In genomic region chrX:13690836-13691235, GRCh38 we compare ENCODE assay signal across 9 cellular contexts. TPM values are rescaled to one million over a fixed set of nuclear protein-coding genes. Genes with fewer than 3 reads are reported as not detected.
DNase-seq lines count a peak whose midpoint lies in the region; ATAC-seq and TF ChIP-seq lines count a peak whose summit lies in the region.
"Had no signal": no experiment of that assay in that cellular context is flagged by ENCODE, and none has a peak within 500 bp of the region (broad histone marks: within the 10 kb centered on the region; RNA-seq: fewer than 3 reads in every experiment).

No MANE protein-coding gene starts in this region.

- H3K4me3 ChIP-seq in heart left ventricle (peak overlapping the region in 9 of 12 donors; percentile 68 to 87 (median 75)), upper lobe of left lung (peak overlapping the region in 3 of 4 donors; percentile 65 to 71 (median 67))

- TF ChIP-seq EP300 in upper lobe of left lung (IDR thresholded peaks at IDR 0.05): no peak

- WGBS in heart left ventricle, 4 donors: 54 to 66% (median 62%) methylated on average over 3 of the region's 3 CpGs
- WGBS in upper lobe of left lung, 2 donors: 69 to 85% methylated on average over 3 of the region's 3 CpGs

- peaks cover 10% of the 10 kb centered on the region for H3K36me3 Mint-ChIP-seq in activated B cell treated with CpG ODN at 0.5 μM for 24 hours (ENCODE audit: low read depth)

- no peak for TF ChIP-seq POLR2A in heart left ventricle (IDR thresholded peaks at IDR 0.05)
- TF ChIP-seq POLR2A in upper lobe of left lung (IDR thresholded peaks at IDR 0.05): no peak

- H3K9me3 Mint-ChIP-seq in activated B cell treated with CpG ODN at 0.5 μM for 24 hours: no peaks in the 10 kb centered on the region

- peaks cover 0 to 58% (median 0%) of the 10 kb centered on the region in 9 donors for H3K27me3 ChIP-seq in heart left ventricle
- no peaks in the 10 kb centered on the region for H3K27me3 ChIP-seq in foreskin keratinocyte
- no peaks in the 10 kb centered on the region for H3K27me3 ChIP-seq in upper lobe of left lung

- peak overlapping the region; percentile 91 for H3K4me3 Mint-ChIP-seq in activated B cell treated with CpG ODN at 0.5 μM for 24 hours

- intact Hi-C loops in heart left ventricle (cut with DNase I) (no loop called here), Right ventricle myocardium superior (cut with DNase I) (no loop called here), activated B cell treated with CpG ODN at 0.5 μM for 24 hours (cut with micrococcal nuclease) (no loop called here)

- H3K4me1 Mint-ChIP-seq in activated B cell treated with CpG ODN at 0.5 μM for 24 hours: peaks cover 69% of the 10 kb centered on the region

- TF ChIP-seq CTCF in heart left ventricle (IDR thresholded peaks at IDR 0.05) (no peak), activated B cell treated with CpG ODN at 0.5 μM for 24 hours (IDR thresholded peaks at IDR 0.05) (no peak), foreskin keratinocyte (conservative IDR thresholded peaks at IDR 0.05) (peak; percentile 54), upper lobe of left lung (IDR thresholded peaks at IDR 0.05) (no peak)

- peak overlapping the region; percentile 84 for H3K27ac Mint-ChIP-seq in activated B cell treated with CpG ODN at 0.5 μM for 24 hours

- H3K9me3 ChIP-seq in heart left ventricle: no peaks in the 10 kb centered on the region
- no peaks in the 10 kb centered on the region for H3K9me3 ChIP-seq in upper lobe of left lung

- POLR2A ChIA-PET in activated B cell treated with CpG ODN at 0.5 μM for 24 hours (lab: Charles Lee): interaction anchor here (6.0 to 6.2 kb wide), 2 partner anchors 21 to 43 kb away, joined by 39 to 55 read pairs; partner anchors contain the start of genes OFD1 and TRAPPC2

- H3K4me1 ChIP-seq in heart left ventricle (peaks cover 0 to 56% (median 29%) of the 10 kb centered on the region in 12 donors), foreskin keratinocyte (peaks cover 22% of the 10 kb centered on the region), upper lobe of left lung (peaks cover 4 to 45% (median 18%) of the 10 kb centered on the region in 4 donors)

- ATAC-seq in heart left ventricle (no peak), Right ventricle myocardium superior (ENCODE audit: poor library complexity) (no peak), activated B cell treated with CpG ODN at 0.5 μM for 24 hours (ENCODE audit: low read depth) (no peak), foreskin keratinocyte (no peak), upper lobe of left lung (ENCODE audit: low FRiP score in 2 of 2) (no peak), GM19452 (IDR thresholded peaks at IDR 0.05; ENCODE audit: unreplicated experiment) (no peak), HG02798 (IDR thresholded peaks at IDR 0.05; ENCODE audit: poor library complexity, unreplicated experiment) (no peak)

- H3K27ac ChIP-seq in heart left ventricle (peak overlapping the region in 2 of 12 donors; percentile 89 to 96), foreskin keratinocyte (peak overlapping the region; percentile 93), upper lobe of left lung (peak overlapping the region in 1 of 4 donors; percentile 95)

- H3K27me3 Mint-ChIP-seq in activated B cell treated with CpG ODN at 0.5 μM for 24 hours: no peaks in the 10 kb centered on the region

- H3K36me3 ChIP-seq in heart left ventricle (no peaks in the 10 kb centered on the region), upper lobe of left lung (no peaks in the 10 kb centered on the region)

- CTCF ChIA-PET in activated B cell treated with CpG ODN at 0.5 μM for 24 hours (lab: Charles Lee): no interaction called here

- DNase-seq in heart left ventricle (no peak), Right ventricle myocardium superior (no peak), activated B cell treated with CpG ODN at 0.5 μM for 24 hours (no peak), foreskin keratinocyte (no peak), upper lobe of left lung (no peak)
- DNase-seq in activated CD8-positive, alpha-beta memory T cell treated with anti-CD3 and anti-CD28 coated beads, Interleukin-2, amount 50 U/mL, for 4 hours: no peak
- DNase-seq: EL had no signal

RNA-seq across cellular contexts. Expression of gene RAB9A, which starts 1.9 kb away (rescaled TPM):
- total RNA-seq in heart left ventricle (10 to 100 TPM; 17.4 to 34.2 (median 21.7) TPM), Right ventricle myocardium superior (22.6 TPM), activated B cell treated with CpG ODN at 0.5 μM for 24 hours (26.1 and 27.7 TPM in 2 replicates), foreskin keratinocyte (18.3 and 18.7 TPM in 2 replicates), upper lobe of left lung (10 to 100 TPM; 12.6 to 38.4 (median 29.1) TPM)
- polyA plus RNA-seq in heart left ventricle (10 to 100 TPM in 1 of 2 donors, 1 to 10 TPM in 1; 6.8 to 29.2 TPM), foreskin keratinocyte (19.6 and 22.0 TPM in 2 replicates)

RNA-seq across cellular contexts. Expression of gene TCEANC, which starts 37.9 kb away (rescaled TPM):
- total RNA-seq in heart left ventricle (1 to 10 TPM; 1.9 to 6.8 (median 4.2) TPM), Right ventricle myocardium superior (7.3 TPM), activated B cell treated with CpG ODN at 0.5 μM for 24 hours (5.1 and 5.9 TPM in 2 replicates), foreskin keratinocyte (0.67 and 0.75 TPM in 2 replicates), upper lobe of left lung (1 to 10 TPM; 2.4 to 8.9 (median 4.1) TPM)
- polyA plus RNA-seq in heart left ventricle (1 to 10 TPM; 1.0 to 2.1 TPM), foreskin keratinocyte (0.34 and 0.43 TPM in 2 replicates)

RNA-seq across cellular contexts. Expression of gene TRAPPC2, which starts 43.6 kb away (rescaled TPM):
- total RNA-seq in heart left ventricle (10 to 100 TPM in 1 of 9 donors, 1 to 10 TPM in 8; 4.4 to 11.1 (median 5.3) TPM), Right ventricle myocardium superior (6.8 TPM), activated B cell treated with CpG ODN at 0.5 μM for 24 hours (24.7 and 26.7 TPM in 2 replicates), foreskin keratinocyte (8.5 and 9.3 TPM in 2 replicates), upper lobe of left lung (10 to 100 TPM in 4 of 6 donors, 1 to 10 TPM in 2; 6.3 to 18.0 (median 12.7) TPM)
- polyA plus RNA-seq in heart left ventricle (1 to 10 TPM; 3.5 to 4.6 TPM), foreskin keratinocyte (3.9 and 5.5 TPM in 2 replicates)

RNA-seq across cellular contexts. Expression of gene OFD1, which starts 43.7 kb away (rescaled TPM):
- 10 to 100 TPM in 4 of 9 donors, 1 to 10 TPM in 5; 5.6 to 12.9 (median 8.9) TPM for total RNA-seq in heart left ventricle
- polyA plus RNA-seq in heart left ventricle: 10 to 100 TPM in 1 of 2 donors, 1 to 10 TPM in 1; 7.2 to 15.8 TPM
- total RNA-seq in Right ventricle myocardium superior: 7.0 TPM
- 57.3 and 61.4 TPM in 2 replicates for total RNA-seq in activated B cell treated with CpG ODN at 0.5 μM for 24 hours
- 10.2 and 11.3 TPM in 2 replicates for total RNA-seq in foreskin keratinocyte
- 6.9 and 7.2 TPM in 2 replicates for polyA plus RNA-seq in foreskin keratinocyte
- 10 to 100 TPM; 19.2 to 98.5 (median 37.0) TPM for total RNA-seq in upper lobe of left lung
